Comparison of ENCODE assay signal across 8 cellular contexts in genomic region chr12:124512667-124513296, GRCh38. TPM values are rescaled to one million over a fixed set of nuclear protein-coding genes. Genes with fewer than 3 reads are reported as not detected.
A peak's percentile ranks its signal among the peaks of the same experiment; 100 is the strongest.
DNase-seq lines count a peak whose midpoint lies in the region; ATAC-seq, FAIRE-seq and TF ChIP-seq lines count a peak whose summit lies in the region.

No MANE protein-coding gene starts in this region.

- intact Hi-C loops in PC-3 (cut with micrococcal nuclease) (loop anchor here (2.0 kb wide), 1 partner anchor 132 kb away; no protein-coding TSS in a partner anchor), endothelial cell of umbilical vein (cut with micrococcal nuclease) (loop anchor here (1.0 kb wide), 2 partner anchors 8 to 201 kb away; no protein-coding TSS in a partner anchor)

- H3K4me1 Mint-ChIP-seq in type B pancreatic cell (ENCODE audit: unreplicated experiment) (peaks cover 56% of the 10 kb centered on the region), nephron progenitor cell (peaks cover 66% of the 10 kb centered on the region)

- H3K4me2 ChIP-seq in PC-3 (ENCODE audit: low read length) (peak overlapping the region; percentile 78), endothelial cell of umbilical vein (ENCODE audit: insufficient read depth, low read length) (peak overlapping the region; percentile 54)

- H3K27me3 ChIP-seq in PC-3 (ENCODE audit: low read length) (no peaks in the 10 kb centered on the region), endothelial cell of umbilical vein (ENCODE audit: control insufficient read depth in 2 of 2, insufficient read depth in 2 of 2, low read length in 2 of 2) (no peaks in the 10 kb centered on the region), lung (ENCODE audit: control insufficient read depth, insufficient read depth) (no peaks in the 10 kb centered on the region)

- peak overlapping the region; percentile 41 for H3K27ac Mint-ChIP-seq in type B pancreatic cell
- no peak overlapping the region for H3K27ac Mint-ChIP-seq in nephron progenitor cell

- WGBS in lung, 2 donors = 24 to 54% methylated on average over 16 of the region's 16 CpGs

- H3K27ac ChIP-seq in PC-3 (ENCODE audit: low read length) = peak overlapping the region; percentile 78
- H3K27ac ChIP-seq in endothelial cell of umbilical vein (ENCODE audit: insufficient read depth, low read depth, low read length) = peak overlapping the region; percentile 94
- H3K27ac ChIP-seq in lung (ENCODE audit: low read depth in 1 of 2, low read length in 1 of 2) = peak overlapping the region; percentile 47 to 78

- dilution Hi-C loops in endothelial cell of umbilical vein (cut with MboI; ENCODE audit: extremely low pct_ligation_motif_present, low sequenced_read_pairs) = no loop called here

- no peaks in the 10 kb centered on the region for H3K9me1 ChIP-seq in endothelial cell of umbilical vein (replicated peaks; ENCODE audit: control insufficient read depth, extremely low read depth, insufficient read depth, low read length)

- BruUV-seq in PC-3 (replicated peaks; lab: Mats Ljungman, UMichigan) = no TSS peak
- BruUV-seq in endothelial cell of umbilical vein (replicated peaks; lab: Mats Ljungman, UMichigan) = TSS peak; percentile 38

- H3K9ac ChIP-seq in PC-3 (ENCODE audit: low read length) (peak overlapping the region; percentile 55), endothelial cell of umbilical vein (replicated peaks; ENCODE audit: extremely low read depth, insufficient read depth, low read length) (peak overlapping the region; percentile 79)

- no peak for TF ChIP-seq CTCF in PC-3 (conservative IDR thresholded peaks at IDR 0.05; ENCODE audit: low read depth, low read length)
- no peak for TF ChIP-seq CTCF in endothelial cell of umbilical vein (IDR thresholded peaks at IDR 0.05; ENCODE audit: extremely low read depth in 1 of 2, insufficient read depth in 1 of 2, low read depth in 1 of 2, low read length in 2 of 2)
- no peak for TF ChIP-seq CTCF in lung (IDR thresholded peaks at IDR 0.05; ENCODE audit: control extremely low read depth, extremely low read depth)
- no peak for TF ChIP-seq CTCF in type B pancreatic cell (conservative IDR thresholded peaks at IDR 0.05)
- no peak for TF ChIP-seq CTCF in nephron progenitor cell (IDR thresholded peaks at IDR 0.05)

- peak; percentile 98 for DNase-seq in ELR (ENCODE audit: low read depth)
- DNase-seq in PC-3 = peak; percentile 98
- DNase-seq in endothelial cell of umbilical vein (ENCODE audit: low read depth, low spot score) = peak; percentile 96
- peak; percentile 93 for DNase-seq in lung (ENCODE audit: low spot score)
- DNase-seq in type B pancreatic cell (ENCODE audit: extremely low spot score, unreplicated experiment) = no peak
- no peak for DNase-seq in nephron progenitor cell

- peaks cover 7% of the 10 kb centered on the region for H3K36me3 Mint-ChIP-seq in type B pancreatic cell
- H3K36me3 Mint-ChIP-seq in nephron progenitor cell (ENCODE audit: low read depth) = peaks cover 18% of the 10 kb centered on the region

- ATAC-seq in PC-3 (peak; percentile 64), lung (ENCODE audit: insufficient read depth, low FRiP score) (peak; percentile 50), GM21786 (IDR thresholded peaks at IDR 0.05; ENCODE audit: unreplicated experiment) (no peak), HG02678 (IDR thresholded peaks at IDR 0.05; ENCODE audit: unreplicated experiment) (no peak)

- FAIRE-seq in endothelial cell of umbilical vein (lab: Jason Lieb, UNC) = peak; percentile 98

- H3K4me1 ChIP-seq in PC-3 (ENCODE audit: insufficient read depth, low read length) = peaks cover 51% of the 10 kb centered on the region
- peaks cover 50% of the 10 kb centered on the region for H3K4me1 ChIP-seq in endothelial cell of umbilical vein (ENCODE audit: control insufficient read depth, extremely low read depth, insufficient read depth, low read length)
- H3K4me1 ChIP-seq in lung (ENCODE audit: control insufficient read depth in 2 of 2, insufficient read depth in 2 of 2, low read length in 2 of 2) = peaks cover 30 to 63% of the 10 kb centered on the region in 2 donors

- CTCF ChIA-PET in PC-3 (lab: Charles Lee) (interaction anchor here (1.0 kb wide), 1 partner anchor 132 kb away, joined by 3 read pairs; no protein-coding TSS in a partner anchor), endothelial cell of umbilical vein (lab: Charles Lee) (interaction anchor here (0.7 to 2.0 kb wide), 8 partner anchors 9 to 459 kb away, joined by 3 to 6 read pairs (median 4); no protein-coding TSS in a partner anchor)

- peaks cover 91% of the 10 kb centered on the region for H3K79me2 ChIP-seq in PC-3 (ENCODE audit: low read length)
- peaks cover 52% of the 10 kb centered on the region for H3K79me2 ChIP-seq in endothelial cell of umbilical vein (ENCODE audit: control insufficient read depth, insufficient read depth, low read length)

- H3K9me2 ChIP-seq in PC-3 (replicated peaks; ENCODE audit: low read length) = no peaks in the 10 kb centered on the region

- H3K27me3 Mint-ChIP-seq in type B pancreatic cell (no peaks in the 10 kb centered on the region), nephron progenitor cell (ENCODE audit: low read depth, poor library complexity) (peaks cover 12% of the 10 kb centered on the region)

- H3K4me3 Mint-ChIP-seq in type B pancreatic cell (peak overlapping the region; percentile 20), nephron progenitor cell (no peak overlapping the region)

- H3K4me3 ChIP-seq in PC-3 (ENCODE audit: low read length) = peak overlapping the region; percentile 30; the same call in 1 of the 2 replicates
- no peak overlapping the region for H3K4me3 ChIP-seq in endothelial cell of umbilical vein (replicated peaks in 1 of 3; ENCODE audit: insufficient read depth in 1 of 3, low read depth in 1 of 3, low read length in 3 of 3)
- H3K4me3 ChIP-seq in lung = no peak overlapping the region

- peaks cover under 1% of the 10 kb centered on the region for H3F3A ChIP-seq in PC-3 (ENCODE audit: low read length, unreplicated experiment)

- no peaks in the 10 kb centered on the region for H3K9me3 Mint-ChIP-seq in type B pancreatic cell
- no peaks in the 10 kb centered on the region for H3K9me3 Mint-ChIP-seq in nephron progenitor cell

- H3K36me3 ChIP-seq in PC-3 (ENCODE audit: low read depth, low read length) = no peaks in the 10 kb centered on the region
- no peaks in the 10 kb centered on the region for H3K36me3 ChIP-seq in endothelial cell of umbilical vein (ENCODE audit: control insufficient read depth in 2 of 2, extremely low read depth in 1 of 2, insufficient read depth in 2 of 2, low read length in 2 of 2)
- peaks cover 0 to 8% of the 10 kb centered on the region in 2 donors for H3K36me3 ChIP-seq in lung (ENCODE audit: control insufficient read depth in 2 of 2, insufficient read depth in 2 of 2, low read length in 2 of 2)

- POLR2A ChIA-PET in PC-3 (lab: Charles Lee; ENCODE audit: unreplicated experiment) = no interaction called here
- POLR2A ChIA-PET in endothelial cell of umbilical vein (lab: Charles Lee) = interaction anchor here (0.5 to 1.4 kb wide), 3 partner anchors 10 to 1060 kb away, joined by 3 to 4 read pairs (median 3); no protein-coding TSS in a partner anchor

- H3K9me3 ChIP-seq in PC-3 (ENCODE audit: low read length) (no peaks in the 10 kb centered on the region), endothelial cell of umbilical vein (replicated peaks; ENCODE audit: control insufficient read depth, insufficient read depth, low read length) (no peaks in the 10 kb centered on the region), lung (ENCODE audit: control insufficient read depth in 2 of 2, insufficient read depth in 1 of 2, low read length in 1 of 2) (no peaks in the 10 kb centered on the region)

- H4K20me1 ChIP-seq in PC-3 (ENCODE audit: low read length) = peaks cover 21% of the 10 kb centered on the region; the same call in 1 of the 2 replicates
- H4K20me1 ChIP-seq in endothelial cell of umbilical vein (replicated peaks; ENCODE audit: control insufficient read depth, extremely low read depth, insufficient read depth, low read length) = no peaks in the 10 kb centered on the region

- TF ChIP-seq POLR2A in endothelial cell of umbilical vein (IDR thresholded peaks at IDR 0.05; ENCODE audit: low read depth, low read length) = no peak

- H2AFZ ChIP-seq in PC-3 (ENCODE audit: low read length) (no peak overlapping the region), endothelial cell of umbilical vein (ENCODE audit: low read depth, low read length) (no peak overlapping the region)

TF ChIP-seq in endothelial cell of umbilical vein, 7 proteins besides CTCF, POLR2A, EP300 and RAD21:
- TF ChIP-seq EZH2 (IDR thresholded peaks at IDR 0.05; ENCODE audit: borderline replicate concordance, low read depth, low read length, severe bottlenecking) (no peak), GATA2 (IDR thresholded peaks at IDR 0.05; ENCODE audit: insufficient read depth, insufficient read length, low read depth, low read length) (no peak), MYC (IDR thresholded peaks at IDR 0.05; ENCODE audit: low read depth, low read length) (peak; percentile 23), POLR2AphosphoS5 (IDR thresholded peaks at IDR 0.05; ENCODE audit: insufficient read depth, low read depth, low read length) (peak; percentile 81), JUN (IDR thresholded peaks at IDR 0.05; ENCODE audit: borderline replicate concordance, insufficient read depth, insufficient read length, low read depth) (peak; percentile 62), FOS (IDR thresholded peaks at IDR 0.05; ENCODE audit: borderline replicate concordance, insufficient read depth, low read length) (peak; percentile 83)
- TF ChIP-seq, protein P1, sequence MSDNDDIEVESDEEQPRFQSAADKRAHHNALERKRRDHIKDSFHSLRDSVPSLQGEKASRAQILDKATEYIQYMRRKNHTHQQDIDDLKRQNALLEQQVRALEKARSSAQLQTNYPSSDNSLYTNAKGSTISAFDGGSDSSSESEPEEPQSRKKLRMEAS (IDR thresholded peaks at IDR 0.05; ENCODE audit: insufficient read depth, insufficient read length) = peak; percentile 7

RNA-seq across cellular contexts. Expression of gene NCOR2, which starts 54.6 kb away (rescaled TPM):
- total RNA-seq in PC-3 (2014; rRNA removed) (117 and 218 TPM in 2 replicates), endothelial cell of umbilical vein (241 and 297 TPM in 2 replicates), lung (100 to 1,000 TPM; 166 to 361 TPM), type B pancreatic cell (ENCODE audit: low replicate concordance) (219 and 227 TPM in 2 replicates)
- polyA plus RNA-seq in endothelial cell of umbilical vein (20.9 and 26.5 TPM in 2 replicates), lung (10 to 100 TPM; 81.4 to 98.7 TPM)
- 28.9 and 33.3 TPM in 2 replicates for polyA plus RNA-seq in endothelial cell of umbilical vein (2011; cell fraction: cytosol; rRNA removed)
- polyA plus RNA-seq in endothelial cell of umbilical vein (2011; cell fraction: nucleus; rRNA removed) = 83.4 and 92.8 TPM in 2 replicates
- 128 and 157 TPM in 2 replicates for polyA plus RNA-seq in endothelial cell of umbilical vein (2012)
- polyA minus RNA-seq in endothelial cell of umbilical vein = 26.9 and 33.3 TPM in 2 replicates
- 37.7 TPM for polyA minus RNA-seq in endothelial cell of umbilical vein (2011; cell fraction: cytosol; rRNA and poly(A)+ RNA removed)
- 53.8 and 94.2 TPM in 2 replicates for polyA minus RNA-seq in endothelial cell of umbilical vein (2011; cell fraction: nucleus; rRNA and poly(A)+ RNA removed)

Comparison
In these comparisons a context has a peak if more than half of its experiments do, and no peak if none do; other contexts are left out.
1. DNase-seq: peak in ELR (single experiment), PC-3 (single experiment), endothelial cell of umbilical vein (single experiment) and lung (single experiment); none in type B pancreatic cell (single experiment) and nephron progenitor cell (single experiment).
2. ATAC-seq: peak in PC-3 (single experiment) and lung (single experiment); none in GM21786 (single experiment) and HG02678 (single experiment).
3. Peak in every context shown above with its lines, with median percentiles within 50 percentile points of each other: H3K27ac ChIP-seq.